ENCODE assay signal across 7 cellular contexts in the genomic region with DNA sequence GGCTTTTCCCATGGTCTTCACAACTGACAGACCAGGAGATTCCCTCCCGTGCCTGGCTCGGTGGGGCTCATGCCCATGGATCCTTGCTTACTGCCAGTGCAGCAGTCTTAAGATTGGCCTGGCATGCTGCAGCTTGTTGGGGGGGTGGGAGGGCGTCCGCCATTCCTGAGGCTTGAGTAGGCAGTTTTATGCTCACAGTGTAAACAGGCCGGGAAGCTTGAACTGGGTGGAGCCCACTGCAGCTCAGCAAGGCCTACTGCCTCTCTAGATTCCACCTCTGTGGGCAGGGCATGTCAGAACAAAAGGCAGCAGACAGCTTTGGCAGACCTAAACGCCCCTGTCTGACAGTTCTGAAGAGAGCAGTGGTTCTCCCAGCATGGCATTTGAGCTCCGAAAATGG. TPM values are rescaled to one million over a fixed set of nuclear protein-coding genes. Genes with fewer than 3 reads are reported as not detected.
A peak's percentile ranks its signal among the peaks of the same experiment; 100 is the strongest.
DNase-seq lines count a peak whose midpoint lies in the region; ATAC-seq, FAIRE-seq and TF ChIP-seq lines count a peak whose summit lies in the region.
"Not testable (repeated sequence)": the region's sequence is repeated elsewhere in the genome, so short reads cannot be mapped to it uniquely, and the experiment has no call there.

No MANE protein-coding gene starts in this region.

- POLR2A ChIA-PET in Panc1 (lab: Charles Lee) = interaction anchor here (0.7 kb wide), 1 partner anchor 9 kb away, joined by 5 read pairs; no protein-coding TSS in a partner anchor

- 52 to 55% methylated on average over 5 to 7 of the region's 7 CpGs for WGBS in GM23248 (ENCODE audit: low coverage in 1 of 2, low lambda C conversion rate in 2 of 2, missing lambda C conversion rate in 2 of 2), 2 experiments
- 62% methylated on average over 7 of the region's 7 CpGs for WGBS in mesenchymal stem cell
- WGBS in small intestine, 3 donors = 51 to 72% (median 60%) methylated on average over 7 of the region's 7 CpGs

- DNase-seq in GM23248 (peak; percentile 54), dermis blood vessel endothelial cell (peak; percentile 29), foreskin keratinocyte (peak; percentile 83 to 90), small intestine (peak; percentile 37)
- not testable (repeated sequence) for DNase-seq in Panc1 (ENCODE audit: low read depth, low spot score); activated naive CD4-positive, alpha-beta T cell treated with anti-CD3 and anti-CD28 coated beads for 36 hours; mesenchymal stem cell

- H3K27me3 Mint-ChIP-seq in activated naive CD4-positive, alpha-beta T cell treated with anti-CD3 and anti-CD28 coated beads for 36 hours (ENCODE audit: low read depth) = not testable (repeated sequence)

- peaks cover 65% of the 10 kb centered on the region for H3K9me3 Mint-ChIP-seq in activated naive CD4-positive, alpha-beta T cell treated with anti-CD3 and anti-CD28 coated beads for 36 hours

- not testable (repeated sequence) for H3K23ac ChIP-seq in mesenchymal stem cell (ENCODE audit: low read length in 2 of 2)

- peaks cover 11% of the 10 kb centered on the region for H3K4me1 ChIP-seq in GM23248 (ENCODE audit: insufficient read depth)
- not testable (repeated sequence) for H3K4me1 ChIP-seq in Panc1 (ENCODE audit: control insufficient read depth, insufficient read depth, low read length); mesenchymal stem cell (ENCODE audit: control insufficient read depth, insufficient read depth, low read depth, low read length); small intestine (ENCODE audit: control insufficient read depth in 2 of 2, insufficient read depth in 1 of 2, low read depth in 1 of 2, low read length in 1 of 2)
- peaks cover 28% of the 10 kb centered on the region for H3K4me1 ChIP-seq in foreskin keratinocyte

- H4K91ac ChIP-seq in mesenchymal stem cell (ENCODE audit: low read length) = peak overlapping the region; percentile 43

- H3K36me3 Mint-ChIP-seq in activated naive CD4-positive, alpha-beta T cell treated with anti-CD3 and anti-CD28 coated beads for 36 hours (ENCODE audit: low read depth) = peaks cover 53% of the 10 kb centered on the region

- H3K9me2 ChIP-seq in GM23248 (ENCODE audit: insufficient read depth) = not testable (repeated sequence)

- H3K4me2 ChIP-seq in GM23248 (ENCODE audit: unreplicated experiment); mesenchymal stem cell (ENCODE audit: low read length, poor library complexity, severe bottlenecking): not testable (repeated sequence)

- H2AK5ac ChIP-seq in mesenchymal stem cell (ENCODE audit: low read length, severe bottlenecking) = not testable (repeated sequence)

- H3K27ac Mint-ChIP-seq in activated naive CD4-positive, alpha-beta T cell treated with anti-CD3 and anti-CD28 coated beads for 36 hours = peak overlapping the region; percentile 85

- H3K36me3 ChIP-seq in GM23248 (ENCODE audit: low read depth); Panc1 (ENCODE audit: control insufficient read depth, insufficient read depth, low read length); mesenchymal stem cell (ENCODE audit: control insufficient read depth in 1 of 2, insufficient read depth in 2 of 2, low read depth in 1 of 2, low read length in 2 of 2); small intestine (ENCODE audit: control insufficient read depth in 2 of 2, insufficient read depth in 2 of 2, low read length in 2 of 2): not testable (repeated sequence)

- H3K18ac ChIP-seq in mesenchymal stem cell (ENCODE audit: low read depth in 1 of 2, low read length in 2 of 2) = peak overlapping the region in 1 of 2 experiments; percentile 29

- H2BK15ac ChIP-seq in mesenchymal stem cell (ENCODE audit: low read depth, poor library complexity, severe bottlenecking) = not testable (repeated sequence)

- not testable (repeated sequence) for H3K79me2 ChIP-seq in GM23248 (ENCODE audit: insufficient read depth)

- FAIRE-seq in small intestine (lab: Jason Lieb, UNC) = not testable (repeated sequence)

- H2BK12ac ChIP-seq in mesenchymal stem cell (ENCODE audit: low read length in 2 of 2) = not testable (repeated sequence)

- peaks cover 81% of the 10 kb centered on the region for H3K4me1 Mint-ChIP-seq in activated naive CD4-positive, alpha-beta T cell treated with anti-CD3 and anti-CD28 coated beads for 36 hours (ENCODE audit: low read depth)

- H3F3A ChIP-seq in GM23248 (ENCODE audit: insufficient read depth) = not testable (repeated sequence)

- not testable (repeated sequence) for H3K4me3 Mint-ChIP-seq in activated naive CD4-positive, alpha-beta T cell treated with anti-CD3 and anti-CD28 coated beads for 36 hours

- in situ Hi-C loops in GM23248 (cut with MboI); Panc1 (cut with HindIII; ENCODE audit: low pct_unique_long_range_greater_than_20kb, low sequenced_read_pairs): not testable (repeated sequence)

- not testable (repeated sequence) for H3K4ac ChIP-seq in mesenchymal stem cell (ENCODE audit: low read depth in 1 of 2, low read length in 2 of 2)

- intact Hi-C loops in Panc1 (cut with micrococcal nuclease; ENCODE audit: unreplicated experiment) = not testable (repeated sequence)
- intact Hi-C loops in activated naive CD4-positive, alpha-beta T cell treated with anti-CD3 and anti-CD28 coated beads for 36 hours (cut with micrococcal nuclease) = loop anchor here (10.0 kb wide), 1 partner anchor 456 kb away; the partner anchor contains the start of genes POLR1H and PPP1R11

- not testable (repeated sequence) for H3K14ac ChIP-seq in mesenchymal stem cell (ENCODE audit: low read length in 2 of 2)

- H2AFZ ChIP-seq in GM23248; mesenchymal stem cell (ENCODE audit: low read depth, low read length): not testable (repeated sequence)

- H4K8ac ChIP-seq in mesenchymal stem cell (ENCODE audit: low read length) = not testable (repeated sequence)

- not testable (repeated sequence) for H2BK5ac ChIP-seq in mesenchymal stem cell (ENCODE audit: low read depth, low read length, poor library complexity, severe bottlenecking)

- not testable (repeated sequence) for TF ChIP-seq CTCF in Panc1 (IDR thresholded peaks at IDR 0.05)
- peak; percentile 21 for TF ChIP-seq CTCF in foreskin keratinocyte (conservative IDR thresholded peaks at IDR 0.05)

- not testable (repeated sequence) for H3K79me1 ChIP-seq in mesenchymal stem cell (replicated peaks; ENCODE audit: low read length, poor library complexity, severe bottlenecking)

- not testable (repeated sequence) for H3K9ac ChIP-seq in GM23248; mesenchymal stem cell (ENCODE audit: low read length)

- H3K4me3 ChIP-seq in GM23248; Panc1 (ENCODE audit: low read depth in 2 of 2, low read length in 2 of 2); mesenchymal stem cell (ENCODE audit: insufficient read depth in 1 of 2, low read depth in 1 of 2, low read length in 2 of 2); small intestine (ENCODE audit: low read depth in 1 of 2, low read length in 2 of 2): not testable (repeated sequence)

- H4K20me1 ChIP-seq in GM23248 (ENCODE audit: insufficient read depth) = not testable (repeated sequence)

- not testable (repeated sequence) for H3K27ac ChIP-seq in GM23248; Panc1 (ENCODE audit: low read length); mesenchymal stem cell (ENCODE audit: low read length, poor library complexity, severe bottlenecking); small intestine (ENCODE audit: low read depth in 1 of 2, low read length in 1 of 2)
- H3K27ac ChIP-seq in foreskin keratinocyte = peak overlapping the region; percentile 89

- ATAC-seq in Panc1 = peak; percentile 31; the same call in 1 of the 2 replicates
- ATAC-seq in foreskin keratinocyte = peak; percentile 91

- H3K27me3 ChIP-seq in GM23248 (replicated peaks; ENCODE audit: insufficient read depth); Panc1 (ENCODE audit: control insufficient read depth, insufficient read depth, low read length); foreskin keratinocyte; mesenchymal stem cell (ENCODE audit: control insufficient read depth in 1 of 2, insufficient read depth in 1 of 2, low read length in 2 of 2); small intestine (ENCODE audit: control insufficient read depth in 2 of 2, insufficient read depth in 2 of 2, low read length in 2 of 2): not testable (repeated sequence)

- BruUV-seq in Panc1 (replicated peaks; lab: Mats Ljungman, UMichigan) = not testable (repeated sequence)

- not testable (repeated sequence) for H3K9me3 ChIP-seq in GM23248 (ENCODE audit: low read depth); Panc1 (ENCODE audit: control insufficient read depth, insufficient read depth, low read depth, low read length); mesenchymal stem cell (ENCODE audit: control insufficient read depth, low read length); small intestine (ENCODE audit: control insufficient read depth, low read depth)

- CTCF ChIA-PET in Panc1 (lab: Charles Lee) = not testable (repeated sequence)
- CTCF ChIA-PET in activated naive CD4-positive, alpha-beta T cell treated with anti-CD3 and anti-CD28 coated beads for 36 hours (lab: Charles Lee) = interaction anchor here (1.0 to 1.4 kb wide), 2 partner anchors 11 kb away, joined by 3 to 8 read pairs; no protein-coding TSS in a partner anchor

- H2BK120ac ChIP-seq in mesenchymal stem cell (ENCODE audit: low read depth, low read length) = not testable (repeated sequence)

RNA-seq across cellular contexts. Expression of gene HLA-E, which starts 31.8 kb away (rescaled TPM):
- total RNA-seq in GM23248 (2014; rRNA removed; shearing (Covaris generic)) = 190 and 203 TPM in 2 replicates
- polyA plus RNA-seq in GM23248 (2016; fragmentation: Nextera tagmentation; extraction: Ambion mirVana) (123 and 130 TPM in 2 replicates), foreskin keratinocyte (131 and 143 TPM in 2 replicates), small intestine (100 to 1,000 TPM in 2 of 3 donors, 10 to 100 TPM in 1; 72.5 to 494 (median 228) TPM)
- total RNA-seq in Panc1 (2021; ENCODE audit: unreplicated experiment) (132 TPM), dermis blood vessel endothelial cell (717 and 1,065 TPM in 2 replicates), foreskin keratinocyte (123 and 142 TPM in 2 replicates)
- polyA plus RNA-seq in Panc1 (2012; ENCODE audit: insufficient read length) = 140 TPM
- total RNA-seq in activated naive CD4-positive, alpha-beta T cell treated with anti-CD3 and anti-CD28 coated beads for 36 hours = 100 to 1,000 TPM; 598 to 608 TPM
- polyA plus RNA-seq in mesenchymal stem cell (2013, experiment 1 of 2) = 151 TPM
- polyA plus RNA-seq in mesenchymal stem cell (2013, experiment 2 of 2) = 150 TPM

RNA-seq across cellular contexts. Expression of gene GNL1, which starts 35.2 kb away (rescaled TPM):
- 62.3 and 64.8 TPM in 2 replicates for total RNA-seq in GM23248 (2014; rRNA removed; shearing (Covaris generic))
- polyA plus RNA-seq in GM23248 (2016; fragmentation: Nextera tagmentation; extraction: Ambion mirVana) (72.1 and 78.9 TPM in 2 replicates), foreskin keratinocyte (57.2 and 62.7 TPM in 2 replicates), small intestine (10 to 100 TPM; 25.9 to 46.7 (median 39.4) TPM)
- total RNA-seq in Panc1 (2021; ENCODE audit: unreplicated experiment) (90.6 TPM), dermis blood vessel endothelial cell (53.1 and 63.0 TPM in 2 replicates), foreskin keratinocyte (47.2 and 52.3 TPM in 2 replicates)
- polyA plus RNA-seq in Panc1 (2012; ENCODE audit: insufficient read length) = 107 TPM
- total RNA-seq in activated naive CD4-positive, alpha-beta T cell treated with anti-CD3 and anti-CD28 coated beads for 36 hours = 10 to 100 TPM; 78.2 to 82.1 TPM
- 38.9 TPM for polyA plus RNA-seq in mesenchymal stem cell (2013, experiment 1 of 2)
- polyA plus RNA-seq in mesenchymal stem cell (2013, experiment 2 of 2) = 36.3 TPM

RNA-seq across cellular contexts. Expression of gene PRR3, which starts 36.0 kb away (rescaled TPM):
- 5.2 and 6.5 TPM in 2 replicates for total RNA-seq in GM23248 (2014; rRNA removed; shearing (Covaris generic))
- 7.1 and 7.3 TPM in 2 replicates for polyA plus RNA-seq in GM23248 (2016; fragmentation: Nextera tagmentation; extraction: Ambion mirVana)
- 16.5 TPM for total RNA-seq in Panc1 (2021; ENCODE audit: unreplicated experiment)
- polyA plus RNA-seq in Panc1 (2012; ENCODE audit: insufficient read length) = 14.0 TPM
- total RNA-seq in activated naive CD4-positive, alpha-beta T cell treated with anti-CD3 and anti-CD28 coated beads for 36 hours = 10 to 100 TPM; 21.7 to 22.0 TPM
- 2.9 and 3.5 TPM in 2 replicates for total RNA-seq in dermis blood vessel endothelial cell
- 5.7 and 6.3 TPM in 2 replicates for total RNA-seq in foreskin keratinocyte
- polyA plus RNA-seq in foreskin keratinocyte = 4.2 and 5.8 TPM in 2 replicates
- 14.0 TPM for polyA plus RNA-seq in mesenchymal stem cell (2013, experiment 1 of 2)
- 13.0 TPM for polyA plus RNA-seq in mesenchymal stem cell (2013, experiment 2 of 2)
- 1 to 10 TPM; 3.6 to 6.1 (median 4.1) TPM for polyA plus RNA-seq in small intestine

RNA-seq across cellular contexts. Expression of gene ABCF1, which starts 50.2 kb away (rescaled TPM):
- total RNA-seq in GM23248 (2014; rRNA removed; shearing (Covaris generic)) = 31.3 and 42.0 TPM in 2 replicates
- polyA plus RNA-seq in GM23248 (2016; fragmentation: Nextera tagmentation; extraction: Ambion mirVana) = 35.5 and 39.7 TPM in 2 replicates
- total RNA-seq in Panc1 (2021; ENCODE audit: unreplicated experiment) = 94.9 TPM
- 93.5 TPM for polyA plus RNA-seq in Panc1 (2012; ENCODE audit: insufficient read length)
- 10 to 100 TPM; 79.5 to 82.7 TPM for total RNA-seq in activated naive CD4-positive, alpha-beta T cell treated with anti-CD3 and anti-CD28 coated beads for 36 hours
- 49.5 and 70.3 TPM in 2 replicates for total RNA-seq in dermis blood vessel endothelial cell
- 57.1 and 69.7 TPM in 2 replicates for total RNA-seq in foreskin keratinocyte
- 34.3 and 38.5 TPM in 2 replicates for polyA plus RNA-seq in foreskin keratinocyte
- 50.0 TPM for polyA plus RNA-seq in mesenchymal stem cell (2013, experiment 1 of 2)
- polyA plus RNA-seq in mesenchymal stem cell (2013, experiment 2 of 2) = 49.7 TPM
- 10 to 100 TPM; 30.0 to 40.6 (median 37.0) TPM for polyA plus RNA-seq in small intestine
